3 cellular contexts compared by ENCODE assay signal in genomic region chrX:132965461-132965860, GRCh38. TPM values are rescaled to one million over a fixed set of nuclear protein-coding genes. Genes with fewer than 3 reads are reported as not detected.
"Had no signal": no experiment of that assay in that cellular context is flagged by ENCODE, and none has a peak within 500 bp of the region (broad histone marks: within the 10 kb centered on the region; RNA-seq: fewer than 3 reads in every experiment).

No MANE protein-coding gene starts in this region.

- ATAC-seq: GM12878 had no signal

- H3K4me3 ChIP-seq: GM12878 had no signal

- DNase-seq: GDM1, GF-D8 had no signal

RNA-seq across cellular contexts. Expression of gene HS6ST2, which starts 7.0 kb away (rescaled TPM):
- total RNA-seq: GM12878 had no signal
